5 cellular contexts compared by ENCODE assay signal in the genomic region with DNA sequence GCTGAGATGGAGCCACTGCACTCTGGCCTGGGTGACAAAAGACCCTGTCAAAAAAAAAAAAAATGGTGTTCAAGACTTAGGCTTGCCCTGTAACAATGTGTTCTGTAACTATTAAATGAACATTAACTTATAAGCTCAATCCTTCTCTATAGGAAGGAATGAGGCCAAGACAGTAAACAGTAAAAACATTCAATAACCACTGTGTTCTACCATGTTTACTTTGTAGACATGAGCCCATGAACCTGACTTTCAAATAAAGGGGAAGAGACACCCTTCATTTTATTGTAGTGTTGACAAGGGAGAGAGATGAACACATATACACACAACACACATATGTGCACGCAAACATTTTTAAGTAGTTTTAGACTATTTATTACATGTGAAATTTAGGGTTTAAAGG.
"Had no signal": no experiment of that assay in that cellular context is flagged by ENCODE, and none has a peak within 500 bp of the region (broad histone marks: within the 10 kb centered on the region; RNA-seq: fewer than 3 reads in every experiment).

No MANE protein-coding gene starts in this region.

- H2AFZ ChIP-seq: GM23338 had no signal

- H3K4me3 Mint-ChIP-seq: GM23338, H9, IgD-negative memory B cell had no signal

- H3K36me3 Mint-ChIP-seq: IgD-negative memory B cell had no signal

- DNase-seq: H9, HCEC 1CT, KBM-7 had no signal

- H3K4me3 ChIP-seq: GM23338 had no signal

- H3K9me3 Mint-ChIP-seq: GM23338, H9, IgD-negative memory B cell had no signal

- H3K4me2 ChIP-seq: GM23338 had no signal

- H3K27ac Mint-ChIP-seq: GM23338, H9, IgD-negative memory B cell had no signal
